Comparison of ENCODE assay signal across 25 cellular contexts in genomic region chr15:87038404-87038803, GRCh38.
A peak's percentile ranks its signal among the peaks of the same experiment; 100 is the strongest.
DNase-seq lines count a peak whose midpoint lies in the region; ATAC-seq lines count a peak whose summit lies in the region.
"Had no signal": no experiment of that assay in that cellular context is flagged by ENCODE, and none has a peak within 500 bp of the region (broad histone marks: within the 10 kb centered on the region; RNA-seq: fewer than 3 reads in every experiment).

No MANE protein-coding gene starts in this region.

- no peak overlapping the region for H3K27ac ChIP-seq in mesenchymal stem cell (ENCODE audit: low read length, poor library complexity, severe bottlenecking)
- H3K27ac ChIP-seq: body of pancreas, foreskin keratinocyte, Peyer's patch, SK-N-MC, WERI-Rb-1 had no signal

- peak overlapping the region in 1 of 2 experiments; percentile 37 for H3K18ac ChIP-seq in mesenchymal stem cell (ENCODE audit: low read depth in 1 of 2, low read length in 2 of 2)

- H3K4me3 ChIP-seq in mesenchymal stem cell (ENCODE audit: insufficient read depth in 1 of 2, low read depth in 1 of 2, low read length in 2 of 2), result no peak overlapping the region
- H3K4me3 ChIP-seq: body of pancreas, Peyer's patch, SK-N-MC had no signal

- H2BK15ac ChIP-seq in mesenchymal stem cell (ENCODE audit: low read depth, poor library complexity, severe bottlenecking), result no peak overlapping the region

- no peak overlapping the region for H2AFZ ChIP-seq in mesenchymal stem cell (ENCODE audit: low read depth, low read length)

- no peak for ATAC-seq in HG03175 (IDR thresholded peaks at IDR 0.05; ENCODE audit: unreplicated experiment)
- no peak for ATAC-seq in stimulated activated memory B cell treated with anti-CD40 and anti-IgM and Interleukin-4, amounts not matched to agents 10 μg/mL and 1 μg/mL and 100 μg/mL, for 72 hours
- ATAC-seq: activated naive CD8-positive, alpha-beta T cell treated with anti-CD3 and anti-CD28 coated beads, Interleukin-2, amount 50 U/mL, for 24 hours; body of pancreas; foreskin keratinocyte; sciatic nerve had no signal

- H3K4ac ChIP-seq in mesenchymal stem cell (ENCODE audit: low read depth in 1 of 2, low read length in 2 of 2), result no peak overlapping the region

- peak overlapping the region; percentile 23 for H4K8ac ChIP-seq in mesenchymal stem cell (ENCODE audit: low read length)

- H3K4me1 ChIP-seq in ES-I3 (ENCODE audit: insufficient read depth, low read length) (peaks cover 9% of the 10 kb centered on the region; the same call in 1 of the 2 replicates), mesenchymal stem cell (ENCODE audit: control insufficient read depth, insufficient read depth, low read depth, low read length) (no peaks in the 10 kb centered on the region)
- H3K4me1 ChIP-seq: body of pancreas, foreskin keratinocyte, Peyer's patch had no signal

- no peaks in the 10 kb centered on the region for H3K79me1 ChIP-seq in mesenchymal stem cell (replicated peaks; ENCODE audit: low read length, poor library complexity, severe bottlenecking)

- no peaks in the 10 kb centered on the region for H3K9me3 Mint-ChIP-seq in stimulated activated memory B cell treated with anti-CD40 and anti-IgM and Interleukin-4, amounts not matched to agents 10 μg/mL and 1 μg/mL and 100 μg/mL, for 72 hours
- H3K9me3 Mint-ChIP-seq: activated CD4-positive, alpha-beta memory T cell treated with anti-CD3 and anti-CD28 coated beads, Interleukin-2, amount 10 ng/mL, durations not matched to agents 7 days and 5 days had no signal

- 64% methylated on average over 3 of the region's 3 CpGs for WGBS in mesenchymal stem cell

- no peak overlapping the region for H3K27ac Mint-ChIP-seq in stimulated activated memory B cell treated with anti-CD40 and anti-IgM and Interleukin-4, amounts not matched to agents 10 μg/mL and 1 μg/mL and 100 μg/mL, for 72 hours
- H3K27ac Mint-ChIP-seq: activated CD4-positive, alpha-beta memory T cell treated with anti-CD3 and anti-CD28 coated beads, Interleukin-2, amount 10 ng/mL, durations not matched to agents 7 days and 5 days; activated naive CD8-positive, alpha-beta T cell treated with anti-CD3 and anti-CD28 coated beads, Interleukin-2, amount 50 U/mL, for 24 hours; CD14-positive monocyte; HFFc6; IgD-negative memory B cell; progenitor cell of endocrine pancreas had no signal

- H4K91ac ChIP-seq in mesenchymal stem cell (ENCODE audit: low read length), result no peak overlapping the region

- DNase-seq in M059J (ENCODE audit: low read depth) (peak; percentile 63), cerebellar cortex (ENCODE audit: low spot score) (peak; percentile 4), mesenchymal stem cell (no peak), NCI-H82 (lab: John Stamatoyannopoulos, UW) (no peak), HCEC 1CT (no peak)
- DNase-seq: activated CD4-positive, alpha-beta memory T cell treated with anti-CD3 and anti-CD28 coated beads, Interleukin-2, amount 10 ng/mL, durations not matched to agents 7 days and 5 days; activated effector memory CD4-positive, alpha-beta T cell treated with anti-CD3 and anti-CD28 coated beads, Interleukin-2, amount 50 U/mL, for 16 hours; activated naive CD8-positive, alpha-beta T cell treated with anti-CD3 and anti-CD28 coated beads, Interleukin-2, amount 50 U/mL, for 24 hours; body of pancreas; foreskin keratinocyte; HFFc6; NCI-H2171; NCI-H524; Peyer's patch; stimulated activated CD8-positive, alpha-beta memory T cell treated with anti-CD3 and anti-CD28 coated beads, Interleukin-4, amount 100 ng/mL, for 48 hours; trophoblast cell; WERI-Rb-1 had no signal

- H3K36me3 Mint-ChIP-seq in stimulated activated memory B cell treated with anti-CD40 and anti-IgM and Interleukin-4, amounts not matched to agents 10 μg/mL and 1 μg/mL and 100 μg/mL, for 72 hours, result no peaks in the 10 kb centered on the region
- H3K36me3 Mint-ChIP-seq: CD14-positive monocyte, IgD-negative memory B cell had no signal

- H3K14ac ChIP-seq in mesenchymal stem cell (ENCODE audit: low read length in 2 of 2), result no peak overlapping the region

- peak overlapping the region in 1 of 2 experiments; percentile 37 for H2BK12ac ChIP-seq in mesenchymal stem cell (ENCODE audit: low read length in 2 of 2)

- H3K27me3 ChIP-seq in mesenchymal stem cell (ENCODE audit: control insufficient read depth in 1 of 2, insufficient read depth in 1 of 2, low read length in 2 of 2), result no peaks in the 10 kb centered on the region
- H3K27me3 ChIP-seq: body of pancreas, foreskin keratinocyte, Peyer's patch had no signal

- no peak overlapping the region for H3K23ac ChIP-seq in mesenchymal stem cell (ENCODE audit: low read length in 2 of 2)

- no peak overlapping the region for H3K4me2 ChIP-seq in mesenchymal stem cell (ENCODE audit: low read length, poor library complexity, severe bottlenecking)

- peak overlapping the region; percentile 27 for H2BK120ac ChIP-seq in mesenchymal stem cell (ENCODE audit: low read depth, low read length)

- no peaks in the 10 kb centered on the region for H3K27me3 Mint-ChIP-seq in stimulated activated memory B cell treated with anti-CD40 and anti-IgM and Interleukin-4, amounts not matched to agents 10 μg/mL and 1 μg/mL and 100 μg/mL, for 72 hours
- H3K27me3 Mint-ChIP-seq: activated CD4-positive, alpha-beta memory T cell treated with anti-CD3 and anti-CD28 coated beads, Interleukin-2, amount 10 ng/mL, durations not matched to agents 7 days and 5 days; IgD-negative memory B cell; progenitor cell of endocrine pancreas had no signal

- no peaks in the 10 kb centered on the region for H3K4me1 Mint-ChIP-seq in stimulated activated memory B cell treated with anti-CD40 and anti-IgM and Interleukin-4, amounts not matched to agents 10 μg/mL and 1 μg/mL and 100 μg/mL, for 72 hours
- H3K4me1 Mint-ChIP-seq: activated CD4-positive, alpha-beta memory T cell treated with anti-CD3 and anti-CD28 coated beads, Interleukin-2, amount 10 ng/mL, durations not matched to agents 7 days and 5 days; activated naive CD8-positive, alpha-beta T cell treated with anti-CD3 and anti-CD28 coated beads, Interleukin-2, amount 50 U/mL, for 24 hours; CD14-positive monocyte; IgD-negative memory B cell had no signal

- H2BK5ac ChIP-seq in mesenchymal stem cell (ENCODE audit: low read depth, low read length, poor library complexity, severe bottlenecking), result no peak overlapping the region

- H3K36me3 ChIP-seq in ES-I3 (ENCODE audit: insufficient read depth, low read length) (no peaks in the 10 kb centered on the region), mesenchymal stem cell (ENCODE audit: control insufficient read depth in 1 of 2, insufficient read depth in 2 of 2, low read depth in 1 of 2, low read length in 2 of 2) (no peaks in the 10 kb centered on the region)
- H3K36me3 ChIP-seq: Peyer's patch, WERI-Rb-1 had no signal

- H3K9ac ChIP-seq in ES-I3 (ENCODE audit: low read depth, low read length) (peak overlapping the region; percentile 30; the same call in 1 of the 2 replicates), mesenchymal stem cell (ENCODE audit: low read length) (no peak overlapping the region)

- H3K9me3 ChIP-seq in ES-I3 (ENCODE audit: control insufficient read depth, insufficient read depth, low read length) (no peaks in the 10 kb centered on the region), mesenchymal stem cell (ENCODE audit: control insufficient read depth, low read length) (no peaks in the 10 kb centered on the region)
- H3K9me3 ChIP-seq: body of pancreas, Peyer's patch had no signal

- no peak overlapping the region for H2AK5ac ChIP-seq in mesenchymal stem cell (ENCODE audit: low read length, severe bottlenecking)

- H3K4me3 Mint-ChIP-seq in stimulated activated memory B cell treated with anti-CD40 and anti-IgM and Interleukin-4, amounts not matched to agents 10 μg/mL and 1 μg/mL and 100 μg/mL, for 72 hours, result no peak overlapping the region
- H3K4me3 Mint-ChIP-seq: activated CD4-positive, alpha-beta memory T cell treated with anti-CD3 and anti-CD28 coated beads, Interleukin-2, amount 10 ng/mL, durations not matched to agents 7 days and 5 days; activated naive CD8-positive, alpha-beta T cell treated with anti-CD3 and anti-CD28 coated beads, Interleukin-2, amount 50 U/mL, for 24 hours; CD14-positive monocyte; HFFc6; IgD-negative memory B cell had no signal

Comparison
In these comparisons a context has a peak if more than half of its experiments do, and no peak if none do; other contexts are left out.
1. DNase-seq: peak in M059J (single experiment) and cerebellar cortex (single experiment); none in mesenchymal stem cell (single experiment), NCI-H82 (single experiment) and HCEC 1CT (single experiment).